ENCODE assay signal across 8 cellular contexts in genomic region chr20:25310268-25310920, GRCh38.
DNase-seq lines count a peak whose midpoint lies in the region; ATAC-seq, FAIRE-seq and TF ChIP-seq lines count a peak whose summit lies in the region.

No MANE protein-coding gene starts in this region.

- H3K27me3 Mint-ChIP-seq in CD14-positive monocyte (ENCODE audit: low read depth in 3 of 3), result peaks cover 0 to 2% (median 0%) of the 10 kb centered on the region in 3 donors

- H3K4me1 ChIP-seq in ovary (ENCODE audit: insufficient read depth), result peaks cover 18% of the 10 kb centered on the region

- H3K9me3 Mint-ChIP-seq in CD14-positive monocyte, result no peaks in the 10 kb centered on the region

- no peaks in the 10 kb centered on the region for H3K27me3 ChIP-seq in ovary

- peak; percentile 43 for TF ChIP-seq CTCF in CD14-positive monocyte (IDR thresholded peaks at IDR 0.05)
- peak; percentile 76 for TF ChIP-seq CTCF in foreskin fibroblast (IDR thresholded peaks at IDR 0.05; ENCODE audit: low read depth, low read length)
- peak in 2 of 3 donors; percentile 33 to 51 for TF ChIP-seq CTCF in ovary (IDR thresholded peaks at IDR 0.05)

- peak overlapping the region; percentile 45 to 56 for H3K27ac ChIP-seq in ovary

- 14 to 20% (median 15%) methylated on average over 6 of the region's 6 CpGs for WGBS in ovary, 3 donors

- peaks cover 20 to 53% of the 10 kb centered on the region in 2 donors for H3K36me3 Mint-ChIP-seq in CD14-positive monocyte

- peak overlapping the region; percentile 92 to 100 (median 96) for H3K27ac Mint-ChIP-seq in CD14-positive monocyte

- peak; percentile 94 for FAIRE-seq in urothelium cell line (lab: Jason Lieb, UNC)

- H3K36me3 ChIP-seq in ovary, result no peaks in the 10 kb centered on the region

- intact Hi-C loops in CD14-positive monocyte (cut with micrococcal nuclease), result loop anchor here (5.0 to 10.0 kb wide), 2 partner anchors 87 to 316 kb away; partner anchors contain the start of gene APMAP (in 1 of the 2)
- intact Hi-C loops in ovary (cut with DNase I), result loop anchor here in 1 of 4 donors (5.0 kb wide), 1 partner anchor 82 kb away; the partner anchor contains the start of gene ABHD12

- H3K4me1 Mint-ChIP-seq in CD14-positive monocyte, result peaks cover 29% of the 10 kb centered on the region

- ATAC-seq in GM19023 (IDR thresholded peaks at IDR 0.05; ENCODE audit: unreplicated experiment) (peak; percentile 90), HG03139 (IDR thresholded peaks at IDR 0.05; ENCODE audit: unreplicated experiment) (peak; percentile 93)

- TF ChIP-seq EP300 in ovary (IDR thresholded peaks at IDR 0.05), result no peak

- H3K4me3 Mint-ChIP-seq in CD14-positive monocyte, result peak overlapping the region; percentile 81 to 96

- DNase-seq in CD14-positive monocyte (ENCODE audit: low spot score) (peak; percentile 88), NCI-H748 treated with DMSO at 0.1 percent for 48 hours (lab: John Stamatoyannopoulos, UW) (peak; percentile 9), foreskin fibroblast (peak; percentile 93 to 96), ovary (peak in 4 of 5 donors; percentile 39 to 61 (median 52)), urothelium cell line (ENCODE audit: low spot score) (peak; percentile 87)
- DNase-seq in activated T-cell treated with anti-CD3 and anti-CD28 coated beads, Interleukin-2, amount 50 U/mL, for 48 hours, result peak; percentile 65 to 69

- H3K4me3 ChIP-seq in foreskin fibroblast (ENCODE audit: low read depth in 1 of 2, low read length in 2 of 2), result peak overlapping the region; percentile 34 to 45
- H3K4me3 ChIP-seq in ovary, result peak overlapping the region; percentile 15

- no peaks in the 10 kb centered on the region for H3K9me3 ChIP-seq in ovary

- no peak for TF ChIP-seq POLR2A in ovary (IDR thresholded peaks at IDR 0.05)

Comparison
In these comparisons a context has a peak if more than half of its experiments do, and no peak if none do; other contexts are left out.
1. Peak in every context shown above with its lines: DNase-seq, ATAC-seq, H3K4me3 ChIP-seq and H3K27ac ChIP-seq.
2. DNase-seq: peak in every context shown above with its lines; median percentile 94 in foreskin fibroblast; 88 in CD14-positive monocyte; 87 in urothelium cell line; 67 in activated T-cell treated with anti-CD3 and anti-CD28 coated beads, Interleukin-2, amount 50 U/mL, for 48 hours; 52 in ovary; 9 in NCI-H748 treated with DMSO at 0.1 percent for 48 hours.